In genomic region chr16:89345663-89346150, GRCh38 we compare ENCODE assay signal across 1 cellular context.
TF ChIP-seq lines count a peak whose summit lies in the region.

No MANE protein-coding gene starts in this region.

TF ChIP-seq in WTC11, 78 proteins besides CTCF, POLR2A, EP300 and RAD21 (continued from another document):
- TF ChIP-seq ESRRA (CRISPR knock-in tag; IDR thresholded peaks at IDR 0.05; ENCODE audit: borderline replicate concordance): no peak
